Comparison of ENCODE assay signal across 10 cellular contexts in the genomic region with DNA sequence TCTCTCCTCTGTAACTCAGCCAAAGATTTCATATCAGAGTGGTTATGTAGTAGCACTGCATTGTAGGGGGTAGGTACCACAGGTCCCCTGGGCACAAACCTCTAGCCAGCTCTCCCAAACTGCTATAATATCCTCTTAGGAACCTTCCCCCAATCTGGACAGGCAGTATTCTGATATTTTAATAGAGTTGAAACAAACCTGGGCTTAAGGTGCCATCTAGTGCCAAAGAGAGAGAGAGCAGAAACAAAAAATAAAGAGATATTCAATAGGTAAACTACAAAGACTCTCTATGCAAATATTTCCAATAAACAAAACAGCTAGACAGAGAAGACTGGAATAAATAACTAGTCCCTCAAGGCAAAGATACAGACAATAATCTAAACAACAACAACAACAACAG.
DNase-seq lines count a peak whose midpoint lies in the region; ATAC-seq and TF ChIP-seq lines count a peak whose summit lies in the region.
"Had no signal": no experiment of that assay in that cellular context is flagged by ENCODE, and none has a peak within 500 bp of the region (broad histone marks: within the 10 kb centered on the region; RNA-seq: fewer than 3 reads in every experiment).

No MANE protein-coding gene starts in this region.

- H4K20me1 ChIP-seq in SK-N-SH (ENCODE audit: insufficient read depth), result no peaks in the 10 kb centered on the region

- TF ChIP-seq POLR2A in sigmoid colon (IDR thresholded peaks at IDR 0.05), result no peak

- no peak overlapping the region for H3K4me3 Mint-ChIP-seq in naive thymus-derived CD4-positive, alpha-beta T cell

- no peaks in the 10 kb centered on the region for H3K9me3 ChIP-seq in SK-N-SH
- H3K9me3 ChIP-seq in sigmoid colon, result no peaks in the 10 kb centered on the region
- H3K9me3 ChIP-seq in naive thymus-derived CD4-positive, alpha-beta T cell (ENCODE audit: control insufficient read depth in 2 of 3, low read length in 3 of 3), result peaks cover 0 to 4% (median 1%) of the 10 kb centered on the region in 3 experiments
- H3K9me3 ChIP-seq: vagina had no signal

- no peak overlapping the region for H2AFZ ChIP-seq in SK-N-SH (ENCODE audit: low read depth)

- no peak for ATAC-seq in naive thymus-derived CD4-positive, alpha-beta T cell

- H3K4me1 ChIP-seq in SK-N-SH (ENCODE audit: control insufficient read depth in 1 of 2, insufficient read depth in 2 of 2, low read depth in 1 of 2, low read length in 1 of 2), result no peaks in the 10 kb centered on the region; a peak in 1 of 4 replicates
- H3K4me1 ChIP-seq in sigmoid colon, result no peaks in the 10 kb centered on the region
- H3K4me1 ChIP-seq in naive thymus-derived CD4-positive, alpha-beta T cell (ENCODE audit: control insufficient read depth in 2 of 2, insufficient read depth in 2 of 2, low read length in 2 of 2), result no peaks in the 10 kb centered on the region
- H3K4me1 ChIP-seq: vagina had no signal

- H3K27me3 Mint-ChIP-seq in naive thymus-derived CD4-positive, alpha-beta T cell, result no peaks in the 10 kb centered on the region

- no peaks in the 10 kb centered on the region for H3K9me2 ChIP-seq in SK-N-SH

- H3K27me3 ChIP-seq in SK-N-SH (ENCODE audit: insufficient read depth), result no peaks in the 10 kb centered on the region
- no peaks in the 10 kb centered on the region for H3K27me3 ChIP-seq in sigmoid colon
- no peaks in the 10 kb centered on the region for H3K27me3 ChIP-seq in naive thymus-derived CD4-positive, alpha-beta T cell (ENCODE audit: control insufficient read depth in 2 of 2, insufficient read depth in 2 of 2, low read length in 2 of 2)
- H3K27me3 ChIP-seq: vagina had no signal

- peaks cover 0 to 36% (median 11%) of the 10 kb centered on the region in 11 donors for H3K9me3 Mint-ChIP-seq in naive thymus-derived CD4-positive, alpha-beta T cell

- no peaks in the 10 kb centered on the region for H3K36me3 Mint-ChIP-seq in naive thymus-derived CD4-positive, alpha-beta T cell

- peak; percentile 66 for TF ChIP-seq CTCF in SK-N-SH (IDR thresholded peaks at IDR 0.05)
- peak in 1 of 4 experiments; percentile 18 for TF ChIP-seq CTCF in sigmoid colon (IDR thresholded peaks at IDR 0.05)

- no peaks in the 10 kb centered on the region for H3K4me1 Mint-ChIP-seq in naive thymus-derived CD4-positive, alpha-beta T cell

- no peak overlapping the region for H3K4me2 ChIP-seq in SK-N-SH

- no peak overlapping the region for H3K4me3 ChIP-seq in SK-N-SH (ENCODE audit: low read depth in 2 of 2, low read length in 1 of 2)
- no peak overlapping the region for H3K4me3 ChIP-seq in sigmoid colon
- no peak overlapping the region for H3K4me3 ChIP-seq in naive thymus-derived CD4-positive, alpha-beta T cell (ENCODE audit: low read length)
- H3K4me3 ChIP-seq: vagina had no signal

- no peak overlapping the region for H3K27ac Mint-ChIP-seq in naive thymus-derived CD4-positive, alpha-beta T cell
- H3K27ac Mint-ChIP-seq: activated T-helper 2 cell treated with anti-CD3 and anti-CD28 coated beads, Interferon-gamma antibody, Interleukin-2, Interleukin-4, amounts not matched to agents 10 μg/mL and 5 μg/mL and 100 μg/mL, durations not matched to agents 14 hours and 24 hours and 36 hours had no signal

- H3K36me3 ChIP-seq in SK-N-SH (replicated peaks in 1 of 2; ENCODE audit: control insufficient read depth in 1 of 2, insufficient read depth in 2 of 2, low read length in 1 of 2), result no peaks in the 10 kb centered on the region
- no peaks in the 10 kb centered on the region for H3K36me3 ChIP-seq in sigmoid colon
- no peaks in the 10 kb centered on the region for H3K36me3 ChIP-seq in naive thymus-derived CD4-positive, alpha-beta T cell (ENCODE audit: control insufficient read depth in 2 of 3, insufficient read depth in 3 of 3, low read length in 3 of 3)
- H3K36me3 ChIP-seq: vagina had no signal

- H3K9ac ChIP-seq in SK-N-SH, result no peak overlapping the region

- no peaks in the 10 kb centered on the region for H3K79me2 ChIP-seq in SK-N-SH (ENCODE audit: insufficient read depth)

- DNase-seq in AG20443 (ENCODE audit: low spot score), result peak; percentile 12
- DNase-seq in HT-29 (ENCODE audit: low spot score), result peak; percentile 41
- DNase-seq in SK-N-SH, result no peak
- DNase-seq in iris pigment epithelial cell (ENCODE audit: low read depth), result peak; percentile 3
- no peak for DNase-seq in sigmoid colon
- no peak for DNase-seq in activated gamma-delta T cell (lab: John Stamatoyannopoulos, UW)
- DNase-seq in RPMI8226, result no peak
- no peak for DNase-seq in naive thymus-derived CD4-positive, alpha-beta T cell

- no peak for TF ChIP-seq EP300 in SK-N-SH (IDR thresholded peaks at IDR 0.05; ENCODE audit: borderline replicate concordance in 1 of 2, low read depth in 1 of 2, low read length in 1 of 2)
- TF ChIP-seq EP300 in sigmoid colon (IDR thresholded peaks at IDR 0.05), result no peak

- H3K27ac ChIP-seq in SK-N-SH (ENCODE audit: low read depth in 2 of 2, low read length in 1 of 2) (no peak overlapping the region), sigmoid colon (no peak overlapping the region)
- no peak overlapping the region for H3K27ac ChIP-seq in naive thymus-derived CD4-positive, alpha-beta T cell (ENCODE audit: low read depth, low read length)
- H3K27ac ChIP-seq: vagina had no signal

- intact Hi-C loops in sigmoid colon (cut with DNase I), result loop anchor here (10.0 kb wide), 1 partner anchor 587 kb away; no protein-coding TSS in a partner anchor
- intact Hi-C loops in naive thymus-derived CD4-positive, alpha-beta T cell (cut with micrococcal nuclease), result no loop called here

- POLR2A ChIA-PET in SK-N-SH (lab: Yijun Ruan, JAX), result no interaction called here
- POLR2A ChIA-PET in naive thymus-derived CD4-positive, alpha-beta T cell (lab: Charles Lee), result no interaction called here

- no peaks in the 10 kb centered on the region for H3F3A ChIP-seq in SK-N-SH (replicated peaks; ENCODE audit: insufficient read depth)

- TF ChIP-seq RAD21 in SK-N-SH (IDR thresholded peaks at IDR 0.05; ENCODE audit: low read length), result peak; percentile 76

- CTCF ChIA-PET in SK-N-SH (lab: Yijun Ruan, JAX), result interaction anchor here (0.6 to 3.0 kb wide), 9 partner anchors 9 to 1066 kb away, joined by 3 to 32 read pairs (median 5); no protein-coding TSS in a partner anchor
- CTCF ChIA-PET in naive thymus-derived CD4-positive, alpha-beta T cell (lab: Charles Lee), result no interaction called here

TF ChIP-seq in SK-N-SH, 30 proteins besides CTCF, POLR2A, EP300 and RAD21:
- TF ChIP-seq, protein P1, sequence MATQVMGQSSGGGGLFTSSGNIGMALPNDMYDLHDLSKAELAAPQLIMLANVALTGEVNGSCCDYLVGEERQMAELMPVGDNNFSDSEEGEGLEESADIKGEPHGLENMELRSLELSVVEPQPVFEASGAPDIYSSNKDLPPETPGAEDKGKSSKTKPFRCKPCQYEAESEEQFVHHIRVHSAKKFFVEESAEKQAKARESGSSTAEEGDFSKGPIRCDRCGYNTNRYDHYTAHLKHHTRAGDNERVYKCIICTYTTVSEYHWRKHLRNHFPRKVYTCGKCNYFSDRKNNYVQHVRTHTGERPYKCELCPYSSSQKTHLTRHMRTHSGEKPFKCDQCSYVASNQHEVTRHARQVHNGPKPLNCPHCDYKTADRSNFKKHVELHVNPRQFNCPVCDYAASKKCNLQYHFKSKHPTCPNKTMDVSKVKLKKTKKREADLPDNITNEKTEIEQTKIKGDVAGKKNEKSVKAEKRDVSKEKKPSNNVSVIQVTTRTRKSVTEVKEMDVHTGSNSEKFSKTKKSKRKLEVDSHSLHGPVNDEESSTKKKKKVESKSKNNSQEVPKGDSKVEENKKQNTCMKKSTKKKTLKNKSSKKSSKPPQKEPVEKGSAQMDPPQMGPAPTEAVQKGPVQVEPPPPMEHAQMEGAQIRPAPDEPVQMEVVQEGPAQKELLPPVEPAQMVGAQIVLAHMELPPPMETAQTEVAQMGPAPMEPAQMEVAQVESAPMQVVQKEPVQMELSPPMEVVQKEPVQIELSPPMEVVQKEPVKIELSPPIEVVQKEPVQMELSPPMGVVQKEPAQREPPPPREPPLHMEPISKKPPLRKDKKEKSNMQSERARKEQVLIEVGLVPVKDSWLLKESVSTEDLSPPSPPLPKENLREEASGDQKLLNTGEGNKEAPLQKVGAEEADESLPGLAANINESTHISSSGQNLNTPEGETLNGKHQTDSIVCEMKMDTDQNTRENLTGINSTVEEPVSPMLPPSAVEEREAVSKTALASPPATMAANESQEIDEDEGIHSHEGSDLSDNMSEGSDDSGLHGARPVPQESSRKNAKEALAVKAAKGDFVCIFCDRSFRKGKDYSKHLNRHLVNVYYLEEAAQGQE (IDR thresholded peaks at IDR 0.05; ENCODE audit: low read depth, low read length), result no peak
- no peak for TF ChIP-seq MAX (IDR thresholded peaks at IDR 0.05; ENCODE audit: low read depth)
- no peak for TF ChIP-seq POLR2AphosphoS5 (IDR thresholded peaks at IDR 0.05; ENCODE audit: low read depth, low read length)
- TF ChIP-seq SIN3A (IDR thresholded peaks at IDR 0.05; ENCODE audit: borderline replicate concordance, low read depth, low read length), result no peak
- TF ChIP-seq SMC3 (IDR thresholded peaks at IDR 0.05; ENCODE audit: low read depth, low read length), result peak; percentile 64
- no peak for TF ChIP-seq PBX3 (IDR thresholded peaks at IDR 0.05)
- no peak for TF ChIP-seq RXRA (IDR thresholded peaks at IDR 0.05; ENCODE audit: borderline replicate concordance, low read depth)
- no peak for TF ChIP-seq MXI1 (IDR thresholded peaks at IDR 0.05; ENCODE audit: low read depth, low read length)
- no peak for TF ChIP-seq RFX5 (IDR thresholded peaks at IDR 0.05; ENCODE audit: low read length)

Comparison
In these comparisons a context has a peak if more than half of its experiments do, and no peak if none do; other contexts are left out.
1. DNase-seq: peak in AG20443 (single experiment), HT-29 (single experiment) and iris pigment epithelial cell (single experiment); none in SK-N-SH (single experiment), sigmoid colon (single experiment), activated gamma-delta T cell (single experiment), RPMI8226 (single experiment) and naive thymus-derived CD4-positive, alpha-beta T cell (0 of 9).